In genomic region chr4:6719611-6720179, GRCh38 we compare ENCODE assay signal across 1 cellular context.
TF ChIP-seq lines count a peak whose summit lies in the region.

No MANE protein-coding gene starts in this region.

TF ChIP-seq in A549, 52 proteins besides CTCF, POLR2A, EP300 and RAD21:
- TF ChIP-seq TFCP2L1 (CRISPR knock-in tag; IDR thresholded peaks at IDR 0.05) (no peak), HOXB13 (CRISPR knock-in tag; IDR thresholded peaks at IDR 0.05; ENCODE audit: low read depth) (no peak), JUNB (IDR thresholded peaks at IDR 0.05) (no peak)
